Comparison of ENCODE assay signal across 18 cellular contexts in genomic region chr7:112437038-112437437, GRCh38. TPM values are rescaled to one million over a fixed set of nuclear protein-coding genes. Genes with fewer than 3 reads are reported as not detected.
DNase-seq lines count a peak whose midpoint lies in the region; ATAC-seq and TF ChIP-seq lines count a peak whose summit lies in the region.
"Had no signal": no experiment of that assay in that cellular context is flagged by ENCODE, and none has a peak within 500 bp of the region (broad histone marks: within the 10 kb centered on the region; RNA-seq: fewer than 3 reads in every experiment).

No MANE protein-coding gene starts in this region.

- H3K27ac ChIP-seq in GM23248 (no peak overlapping the region), RWPE2 (ENCODE audit: poor library complexity, severe bottlenecking) (no peak overlapping the region), smooth muscle cell (ENCODE audit: low read depth) (peak overlapping the region; percentile 84), aorta (ENCODE audit: low read depth in 1 of 2, low read length in 2 of 2) (no peak overlapping the region)
- H3K27ac ChIP-seq: cardiac muscle cell, heart left ventricle, HL-60, neural progenitor cell had no signal

- H3K36me3 ChIP-seq in GM23248 (ENCODE audit: low read depth) (no peaks in the 10 kb centered on the region), RWPE2 (ENCODE audit: low read depth) (no peaks in the 10 kb centered on the region), smooth muscle cell (ENCODE audit: low read depth) (no peaks in the 10 kb centered on the region), aorta (ENCODE audit: control insufficient read depth in 1 of 2, insufficient read depth in 2 of 2, low read length in 1 of 2) (peaks cover 0 to 2% of the 10 kb centered on the region in 2 donors)
- H3K36me3 ChIP-seq: cardiac muscle cell, heart left ventricle, neural progenitor cell had no signal

- in situ Hi-C loops in GM23248 (cut with MboI), result no loop called here

- H3K4me3 ChIP-seq in GM23248 (no peak overlapping the region), RWPE2 (ENCODE audit: severe bottlenecking) (no peak overlapping the region), smooth muscle cell (no peak overlapping the region), aorta (ENCODE audit: low read length in 2 of 2) (no peak overlapping the region)
- H3K4me3 ChIP-seq: cardiac muscle cell, heart left ventricle, neural progenitor cell had no signal

- H3K9me3 ChIP-seq in GM23248 (ENCODE audit: low read depth) (no peaks in the 10 kb centered on the region), RWPE2 (ENCODE audit: severe bottlenecking) (no peaks in the 10 kb centered on the region), smooth muscle cell (replicated peaks; ENCODE audit: low read depth) (no peaks in the 10 kb centered on the region), aorta (ENCODE audit: control insufficient read depth, low read length) (no peaks in the 10 kb centered on the region)
- H3K9me3 ChIP-seq: heart left ventricle had no signal

- ATAC-seq in RWPE2 (ENCODE audit: low read depth), result peak; percentile 84
- no peak for ATAC-seq in aorta (ENCODE audit: low FRiP score)
- no peak for ATAC-seq in HG02840 (IDR thresholded peaks at IDR 0.05; ENCODE audit: low FRiP score, unreplicated experiment)
- ATAC-seq: activated CD4-positive, CD25-positive, alpha-beta regulatory T cell treated with anti-CD3 and anti-CD28 coated beads, Interleukin-2, amount 50 U/mL, for 24 hours; heart left ventricle had no signal

- H3K4me2 ChIP-seq in GM23248 (ENCODE audit: unreplicated experiment), result no peak overlapping the region
- H3K4me2 ChIP-seq in smooth muscle cell, result no peak overlapping the region
- H3K4me2 ChIP-seq: neural progenitor cell had no signal

- H4K20me1 ChIP-seq in GM23248 (ENCODE audit: insufficient read depth) (no peaks in the 10 kb centered on the region), smooth muscle cell (ENCODE audit: low read depth) (no peaks in the 10 kb centered on the region)

- 57 to 83% methylated on average over 1 of the region's 1 CpG for WGBS in GM23248 (ENCODE audit: low coverage in 1 of 2, low lambda C conversion rate in 2 of 2, missing lambda C conversion rate in 2 of 2), 2 experiments
- 52% methylated on average over 1 of the region's 1 CpG for WGBS in smooth muscle cell (ENCODE audit: low lambda C conversion rate)
- 91 to 94% methylated on average over 1 of the region's 1 CpG for WGBS in aorta, 2 donors

- no peak overlapping the region for H2AFZ ChIP-seq in GM23248
- H2AFZ ChIP-seq in smooth muscle cell (ENCODE audit: low read depth), result no peak overlapping the region
- H2AFZ ChIP-seq: neural progenitor cell had no signal

- no peak overlapping the region for H3K9ac ChIP-seq in GM23248
- peak overlapping the region; percentile 12 for H3K9ac ChIP-seq in smooth muscle cell (ENCODE audit: low read depth)
- H3K9ac ChIP-seq: neural progenitor cell had no signal

- H3K4me1 ChIP-seq in GM23248 (ENCODE audit: insufficient read depth), result 0 out of 2 replicates have a peak, but pooled peaks cover 10% of the 10 kb centered on the region
- H3K4me1 ChIP-seq in RWPE2 (ENCODE audit: insufficient read depth, poor library complexity, severe bottlenecking), result peaks cover 20% of the 10 kb centered on the region
- no peaks in the 10 kb centered on the region for H3K4me1 ChIP-seq in smooth muscle cell (ENCODE audit: low read depth)
- H3K4me1 ChIP-seq in aorta (ENCODE audit: control insufficient read depth in 1 of 2, insufficient read depth in 2 of 2, low read length in 2 of 2), result no peaks in the 10 kb centered on the region
- H3K4me1 ChIP-seq: heart left ventricle, neural progenitor cell had no signal

- H3K79me2 ChIP-seq in GM23248 (ENCODE audit: insufficient read depth) (no peaks in the 10 kb centered on the region), smooth muscle cell (ENCODE audit: low read depth) (no peaks in the 10 kb centered on the region)

- TF ChIP-seq CTCF in RWPE2 (IDR thresholded peaks at IDR 0.05; ENCODE audit: poor library complexity, severe bottlenecking) (no peak), smooth muscle cell (IDR thresholded peaks at IDR 0.05; ENCODE audit: borderline replicate concordance, insufficient read depth, poor library complexity, severe bottlenecking) (no peak)

- no peaks in the 10 kb centered on the region for H3K27me3 ChIP-seq in GM23248 (replicated peaks; ENCODE audit: insufficient read depth)
- H3K27me3 ChIP-seq in RWPE2 (ENCODE audit: insufficient read depth, poor library complexity, severe bottlenecking), result no peaks in the 10 kb centered on the region
- H3K27me3 ChIP-seq in smooth muscle cell (ENCODE audit: low read depth), result no peaks in the 10 kb centered on the region
- H3K27me3 ChIP-seq in aorta (ENCODE audit: control insufficient read depth in 1 of 2, insufficient read depth in 2 of 2, low read length in 1 of 2), result no peaks in the 10 kb centered on the region
- H3K27me3 ChIP-seq: cardiac muscle cell, heart left ventricle, neural progenitor cell had no signal

- intact Hi-C loops in aorta (cut with DNase I), result no loop called here

- H3K9me2 ChIP-seq in GM23248 (ENCODE audit: insufficient read depth), result no peaks in the 10 kb centered on the region

- DNase-seq in GM23248 (peak; percentile 41), RWPE2 (ENCODE audit: low spot score) (no peak), glomerular visceral epithelial cell (ENCODE audit: extremely low spot score) (peak; percentile 25), smooth muscle cell (lab: John Stamatoyannopoulos, UW; ENCODE audit: unreplicated experiment) (no peak), DMS153 (lab: John Stamatoyannopoulos, UW) (no peak), aorta (no peak)
- DNase-seq: activated gamma-delta T cell treated with Interleukin-2 at 50 U/mL for 16 hours; activated T-cell treated with anti-CD3 and anti-CD28 coated beads, Interleukin-2, amount 50 U/mL, for 1 hour; DMS79 treated with DMSO at 0.1 percent for 48 hours; heart left ventricle; small intestine; stimulated activated CD4-positive, alpha-beta T cell treated with anti-CD3 and anti-CD28 coated beads, Interleukin-4, amount 100 ng/mL, for 24 hours; stimulated activated naive CD4-positive, alpha-beta T cell treated with Interleukin-2 at 50 U/mL for 16 hours had no signal

- peaks cover 5% of the 10 kb centered on the region; the same call in 1 of the 2 replicates for H3F3A ChIP-seq in GM23248 (ENCODE audit: insufficient read depth)
- H3F3A ChIP-seq in smooth muscle cell (ENCODE audit: low read depth), result no peaks in the 10 kb centered on the region

RNA-seq across cellular contexts. Expression of gene IFRD1, which starts 13.2 kb away (rescaled TPM):
- 61.4 and 75.5 TPM in 2 replicates for total RNA-seq in GM23248 (2014; rRNA removed; shearing (Covaris generic))
- polyA plus RNA-seq in GM23248 (2016; fragmentation: Nextera tagmentation; extraction: Ambion mirVana), result 71.9 and 73.9 TPM in 2 replicates
- 150 and 155 TPM in 2 replicates for total RNA-seq in smooth muscle cell
- polyA plus RNA-seq in smooth muscle cell, result 70.5 and 82.9 TPM in 2 replicates
- 100 to 1,000 TPM in 1 of 2 donors, 10 to 100 TPM in 1; 67.0 to 138 TPM for total RNA-seq in aorta
- polyA plus RNA-seq in aorta, result 10 to 100 TPM; 37.6 to 71.4 TPM

RNA-seq across cellular contexts. Expression of gene LSMEM1, which starts 43.8 kb away (rescaled TPM):
- total RNA-seq in GM23248 (2014; rRNA removed; shearing (Covaris generic)), result not detected in 2 replicates
- polyA plus RNA-seq in GM23248 (2016; fragmentation: Nextera tagmentation; extraction: Ambion mirVana) (0.27 and 0.39 TPM in 2 replicates), smooth muscle cell (0.81 and 1.4 TPM in 2 replicates), aorta (1 to 10 TPM; 4.7 to 4.9 TPM)
- total RNA-seq in smooth muscle cell (0.58 and 2.0 TPM in 2 replicates), aorta (10 to 100 TPM in 1 of 2 donors, 1 to 10 TPM in 1; 5.4 to 12.1 TPM)

Comparison
In these comparisons a context has a peak if more than half of its experiments do, and no peak if none do; other contexts are left out.
1. DNase-seq: peak in GM23248 (single experiment) and glomerular visceral epithelial cell (single experiment); none in RWPE2 (single experiment), smooth muscle cell (single experiment), DMS153 (single experiment) and aorta (0 of 2).